In genomic region chr14:69260246-69260978, GRCh38 we compare ENCODE assay signal across 9 cellular contexts. TPM values are rescaled to one million over a fixed set of nuclear protein-coding genes. Genes with fewer than 3 reads are reported as not detected.
DNase-seq lines count a peak whose midpoint lies in the region; ATAC-seq, FAIRE-seq and TF ChIP-seq lines count a peak whose summit lies in the region.
"Had no signal": no experiment of that assay in that cellular context is flagged by ENCODE, and none has a peak within 500 bp of the region (broad histone marks: within the 10 kb centered on the region; RNA-seq: fewer than 3 reads in every experiment).

No MANE protein-coding gene starts in this region.

- peaks cover 5% of the 10 kb centered on the region for H3K4me1 Mint-ChIP-seq in T-helper 17 cell

- H3K27ac Mint-ChIP-seq in T-helper 17 cell = no peak overlapping the region

- H3K4me3 ChIP-seq in foreskin fibroblast (ENCODE audit: low read depth in 1 of 2, low read length in 2 of 2) (peak overlapping the region; percentile 52 to 84), pancreas (peak overlapping the region; percentile 27 to 68 (median 46))

- WGBS in pancreas, 2 donors = 1% methylated on average over 77 to 80 of the region's 80 CpGs

- H3K27ac ChIP-seq in pancreas = no peak overlapping the region

- no peaks in the 10 kb centered on the region for H3K27me3 ChIP-seq in pancreas

- H3K4me3 Mint-ChIP-seq in T-helper 17 cell = peak overlapping the region; percentile 87

- H3K9me3 ChIP-seq in T-helper 17 cell (ENCODE audit: control insufficient read depth, low read length, poor library complexity, severe bottlenecking) (no peaks in the 10 kb centered on the region), pancreas (no peaks in the 10 kb centered on the region)

- no peak for FAIRE-seq in pancreas (lab: Jason Lieb, UNC)
- FAIRE-seq: G401.6 had no signal

- ATAC-seq in T-helper 17 cell = no peak
- ATAC-seq in pancreas = peak; percentile 27 to 60 (median 29)

- H3K4me1 ChIP-seq in pancreas = peaks cover 0 to 9% (median 0%) of the 10 kb centered on the region in 3 donors

- H3K36me3 Mint-ChIP-seq in T-helper 17 cell (ENCODE audit: low read depth) = peaks cover 9% of the 10 kb centered on the region

- TF ChIP-seq CTCF in foreskin fibroblast (IDR thresholded peaks at IDR 0.05; ENCODE audit: low read depth, low read length) = no peak
- TF ChIP-seq CTCF in pancreas (IDR thresholded peaks at IDR 0.05) = no peak
- no peak for TF ChIP-seq CTCF in GM10266 (IDR thresholded peaks at IDR 0.05; ENCODE audit: control insufficient read depth, insufficient read depth, low read depth, missing control alignments)

- peak; percentile 66 to 72 for DNase-seq in NCI-H524 (lab: John Stamatoyannopoulos, UW)
- no peak for DNase-seq in NCI-H524 treated with DMSO at 0.1 percent for 48 hours (lab: John Stamatoyannopoulos, UW)
- DNase-seq in T-helper 17 cell = no peak
- no peak for DNase-seq in foreskin fibroblast
- peak in 3 of 6 donors; percentile 20 to 63 (median 39) for DNase-seq in pancreas
- no peak for DNase-seq in GM10266 (ENCODE audit: extremely low spot score)
- no peak for DNase-seq in CD1c-positive myeloid dendritic cell (ENCODE audit: extremely low spot score)
- no peak for DNase-seq in central memory CD4-positive, alpha-beta T cell

- no peaks in the 10 kb centered on the region for H3K36me3 ChIP-seq in pancreas

- H3K27me3 Mint-ChIP-seq in T-helper 17 cell = peaks cover 63% of the 10 kb centered on the region

- intact Hi-C loops in pancreas (cut with DNase I) = no loop called here

RNA-seq across cellular contexts. Expression of gene GALNT16, which starts 0.5 kb away (rescaled TPM):
- total RNA-seq in T-helper 17 cell = under 1 TPM; 0.05 TPM
- 1 to 10 TPM in 5 of 6 donors, under 1 TPM in 1; 0.93 to 3.2 (median 2.4) TPM for total RNA-seq in pancreas
- polyA plus RNA-seq in pancreas = 1 to 10 TPM; 1.5 to 1.7 TPM

Comparison
In these comparisons a context has a peak if more than half of its experiments do, and no peak if none do; other contexts are left out.
1. DNase-seq: peak in NCI-H524 (2 of 2); none in NCI-H524 treated with DMSO at 0.1 percent for 48 hours (single experiment), T-helper 17 cell (0 of 3), foreskin fibroblast (0 of 2), GM10266 (single experiment), CD1c-positive myeloid dendritic cell (single experiment) and central memory CD4-positive, alpha-beta T cell (single experiment).